ENCODE assay signal across 23 cellular contexts in genomic region chr5:176549871-176550270, GRCh38. TPM values are rescaled to one million over a fixed set of nuclear protein-coding genes. Genes with fewer than 3 reads are reported as not detected.
A peak's percentile ranks its signal among the peaks of the same experiment; 100 is the strongest.
DNase-seq lines count a peak whose midpoint lies in the region; ATAC-seq and TF ChIP-seq lines count a peak whose summit lies in the region.
"Had no signal": no experiment of that assay in that cellular context is flagged by ENCODE, and none has a peak within 500 bp of the region (broad histone marks: within the 10 kb centered on the region; RNA-seq: fewer than 3 reads in every experiment).

No MANE protein-coding gene starts in this region.

- no peak overlapping the region for H2AFZ ChIP-seq in mammary epithelial cell (ENCODE audit: low read depth, low read length)

- no peaks in the 10 kb centered on the region for H3K27me3 Mint-ChIP-seq in MCF 10A (ENCODE audit: insufficient read depth, unreplicated experiment)
- no peaks in the 10 kb centered on the region for H3K27me3 Mint-ChIP-seq in activated naive CD8-positive, alpha-beta T cell treated with anti-CD3 and anti-CD28 coated beads for 36 hours
- peaks cover 10% of the 10 kb centered on the region for H3K27me3 Mint-ChIP-seq in stimulated activated memory B cell treated with anti-CD40 and anti-IgM and Interleukin-4, amounts not matched to agents 10 μg/mL and 1 μg/mL and 100 μg/mL, for 72 hours
- H3K27me3 Mint-ChIP-seq: natural killer cell treated with Interleukin-12 subunit alpha and Interleukin-12 subunit beta and Interleukin-15 and Interleukin-18, amount 100 ng/mL, for 72 hours had no signal

- DNase-seq in MCF 10A (ENCODE audit: unreplicated experiment) (no peak), mammary epithelial cell (no peak), right lobe of liver (peak in 1 of 3 donors; percentile 69), OCI-M2 (lab: John Stamatoyannopoulos, UW; ENCODE audit: unreplicated experiment) (no peak)
- DNase-seq in activated naive CD8-positive, alpha-beta T cell treated with anti-CD3 and anti-CD28 coated beads for 36 hours = no peak
- DNase-seq: activated CD4-positive, CD25-positive, alpha-beta regulatory T cell; DMS 273 treated with DMSO at 0.1 percent for 48 hours; effector memory CD4-positive, alpha-beta T cell; esophagus squamous epithelium; kidney glomerular epithelial cell; NCI-H187; NCI-H526 treated with DMSO at 0.1 percent for 48 hours had no signal

- H3K36me3 Mint-ChIP-seq in MCF 10A (ENCODE audit: insufficient read depth, unreplicated experiment) = no peaks in the 10 kb centered on the region
- H3K36me3 Mint-ChIP-seq in activated naive CD8-positive, alpha-beta T cell treated with anti-CD3 and anti-CD28 coated beads for 36 hours = no peaks in the 10 kb centered on the region
- H3K36me3 Mint-ChIP-seq in stimulated activated memory B cell treated with anti-CD40 and anti-IgM and Interleukin-4, amounts not matched to agents 10 μg/mL and 1 μg/mL and 100 μg/mL, for 72 hours = no peaks in the 10 kb centered on the region
- H3K36me3 Mint-ChIP-seq: brain; memory B cell; natural killer cell treated with Interleukin-12 subunit alpha and Interleukin-12 subunit beta and Interleukin-15 and Interleukin-18, amount 100 ng/mL, for 72 hours had no signal

- 94% methylated on average over 5 of the region's 7 CpGs for WGBS in mammary epithelial cell (ENCODE audit: low coverage, missing lambda C conversion rate)
- 50% methylated on average over 2 of the region's 7 CpGs for WGBS in right lobe of liver (ENCODE audit: insufficient coverage, low coverage, low lambda C conversion rate, missing lambda C conversion rate)

- TF ChIP-seq CTCF in MCF 10A (IDR thresholded peaks at IDR 0.05; ENCODE audit: unreplicated experiment) = no peak
- TF ChIP-seq CTCF in mammary epithelial cell (conservative IDR thresholded peaks at IDR 0.05 in 1 of 2, IDR thresholded peaks at IDR 0.05 in 1 of 2; ENCODE audit: extremely low read depth in 1 of 2, insufficient read depth in 1 of 2, low read depth in 1 of 2, low read length in 2 of 2) = no peak
- no peak for TF ChIP-seq CTCF in right lobe of liver (IDR thresholded peaks at IDR 0.05)

- H3K27me3 ChIP-seq in mammary epithelial cell (ENCODE audit: insufficient read depth, low read length) = no peaks in the 10 kb centered on the region
- no peaks in the 10 kb centered on the region for H3K27me3 ChIP-seq in right lobe of liver
- H3K27me3 ChIP-seq: vagina had no signal

- no peak overlapping the region for H3K9ac ChIP-seq in mammary epithelial cell (ENCODE audit: insufficient read depth, low read length)
- H3K9ac ChIP-seq: KMS-11 had no signal

- H3K36me3 ChIP-seq in mammary epithelial cell (ENCODE audit: insufficient read depth, low read length) = no peaks in the 10 kb centered on the region
- H3K36me3 ChIP-seq in right lobe of liver = no peaks in the 10 kb centered on the region
- H3K36me3 ChIP-seq: esophagus squamous epithelium, HAP-1, suprapubic skin, vagina had no signal

- no peaks in the 10 kb centered on the region for H4K20me1 ChIP-seq in mammary epithelial cell (ENCODE audit: insufficient read depth, low read length)

- BruUV-seq in MCF 10A (replicated peaks; lab: Mats Ljungman, UMichigan) (no TSS peak), mammary epithelial cell (replicated peaks; lab: Mats Ljungman, UMichigan) (no TSS peak)

- dilution Hi-C loops in mammary epithelial cell (cut with HindIII; ENCODE audit: low sequenced_read_pairs) = no loop called here

- H3K4me2 ChIP-seq in mammary epithelial cell (ENCODE audit: insufficient read depth, low read depth, low read length) = no peak overlapping the region
- H3K4me2 ChIP-seq: KMS-11 had no signal

- in situ Hi-C loops in mammary epithelial cell (cut with MboI; ENCODE audit: low sequenced_read_pairs in 2 of 2) = no loop called here

- TF ChIP-seq POLR2A in right lobe of liver (IDR thresholded peaks at IDR 0.05) = no peak

- POLR2A ChIA-PET in MCF 10A (lab: Yijun Ruan, JAX) = interaction anchor here (0.9 to 3.0 kb wide), 4 partner anchors 12 to 188 kb away, joined by 3 to 14 read pairs (median 4); partner anchors contain the start of genes FAF2, KIAA1191 and RNF44

- H3K4me3 Mint-ChIP-seq in MCF 10A (ENCODE audit: unreplicated experiment) = no peak overlapping the region
- no peak overlapping the region for H3K4me3 Mint-ChIP-seq in activated naive CD8-positive, alpha-beta T cell treated with anti-CD3 and anti-CD28 coated beads for 36 hours
- H3K4me3 Mint-ChIP-seq in stimulated activated memory B cell treated with anti-CD40 and anti-IgM and Interleukin-4, amounts not matched to agents 10 μg/mL and 1 μg/mL and 100 μg/mL, for 72 hours = no peak overlapping the region

- intact Hi-C loops in MCF 10A (cut with micrococcal nuclease) (no loop called here), mammary epithelial cell (cut with micrococcal nuclease) (no loop called here), right lobe of liver (cut with DNase I) (no loop called here)

- H3K4me1 ChIP-seq in mammary epithelial cell (ENCODE audit: insufficient read depth, low read length) (peaks cover 36% of the 10 kb centered on the region), right lobe of liver (peaks cover 0 to 9% (median 0%) of the 10 kb centered on the region in 4 donors)
- H3K4me1 ChIP-seq: HAP-1, suprapubic skin, vagina had no signal

- peaks cover 25% of the 10 kb centered on the region for H3K4me1 Mint-ChIP-seq in MCF 10A (ENCODE audit: insufficient read depth, unreplicated experiment)
- peaks cover 49% of the 10 kb centered on the region for H3K4me1 Mint-ChIP-seq in activated naive CD8-positive, alpha-beta T cell treated with anti-CD3 and anti-CD28 coated beads for 36 hours
- peaks cover 33% of the 10 kb centered on the region for H3K4me1 Mint-ChIP-seq in stimulated activated memory B cell treated with anti-CD40 and anti-IgM and Interleukin-4, amounts not matched to agents 10 μg/mL and 1 μg/mL and 100 μg/mL, for 72 hours

- no peaks in the 10 kb centered on the region for H3K9me3 ChIP-seq in mammary epithelial cell (replicated peaks; ENCODE audit: insufficient read depth, low read length)
- H3K9me3 ChIP-seq in right lobe of liver = no peaks in the 10 kb centered on the region
- H3K9me3 ChIP-seq: esophagus squamous epithelium, HAP-1, suprapubic skin, vagina had no signal

- H3K4me3 ChIP-seq in mammary epithelial cell (replicated peaks in 1 of 3; ENCODE audit: insufficient read depth in 1 of 3, low read depth in 2 of 3, low read length in 3 of 3) = no peak overlapping the region
- H3K4me3 ChIP-seq in right lobe of liver = no peak overlapping the region
- H3K4me3 ChIP-seq: esophagus squamous epithelium, HAP-1, suprapubic skin, vagina had no signal

- ATAC-seq in right lobe of liver (peak; percentile 39 to 60 (median 48)), HG03196 (IDR thresholded peaks at IDR 0.05; ENCODE audit: unreplicated experiment) (no peak), GM18870 (IDR thresholded peaks at IDR 0.05; ENCODE audit: unreplicated experiment) (no peak)
- no peak for ATAC-seq in stimulated activated memory B cell treated with anti-CD40 and anti-IgM and Interleukin-4, amounts not matched to agents 10 μg/mL and 1 μg/mL and 100 μg/mL, for 72 hours
- ATAC-seq: natural killer cell treated with Interleukin-12 subunit alpha and Interleukin-12 subunit beta and Interleukin-15 and Interleukin-18, amount 100 ng/mL, for 72 hours had no signal

- H3K27ac Mint-ChIP-seq in MCF 10A (ENCODE audit: low read depth, unreplicated experiment) = peak overlapping the region; percentile 31
- peak overlapping the region; percentile 29 for H3K27ac Mint-ChIP-seq in activated naive CD8-positive, alpha-beta T cell treated with anti-CD3 and anti-CD28 coated beads for 36 hours
- peak overlapping the region; percentile 54 for H3K27ac Mint-ChIP-seq in stimulated activated memory B cell treated with anti-CD40 and anti-IgM and Interleukin-4, amounts not matched to agents 10 μg/mL and 1 μg/mL and 100 μg/mL, for 72 hours
- H3K27ac Mint-ChIP-seq: brain; memory B cell; natural killer cell treated with Interleukin-12 subunit alpha and Interleukin-12 subunit beta and Interleukin-15 and Interleukin-18, amount 100 ng/mL, for 72 hours had no signal

- H3K79me2 ChIP-seq in mammary epithelial cell (ENCODE audit: insufficient read depth, low read length) = no peaks in the 10 kb centered on the region

- H3K9me3 Mint-ChIP-seq in MCF 10A (ENCODE audit: unreplicated experiment) = no peaks in the 10 kb centered on the region
- no peaks in the 10 kb centered on the region for H3K9me3 Mint-ChIP-seq in activated naive CD8-positive, alpha-beta T cell treated with anti-CD3 and anti-CD28 coated beads for 36 hours
- H3K9me3 Mint-ChIP-seq in stimulated activated memory B cell treated with anti-CD40 and anti-IgM and Interleukin-4, amounts not matched to agents 10 μg/mL and 1 μg/mL and 100 μg/mL, for 72 hours = no peaks in the 10 kb centered on the region
- H3K9me3 Mint-ChIP-seq: brain; memory B cell; natural killer cell treated with Interleukin-12 subunit alpha and Interleukin-12 subunit beta and Interleukin-15 and Interleukin-18, amount 100 ng/mL, for 72 hours had no signal

- CTCF ChIA-PET in MCF 10A (lab: Yijun Ruan, JAX) = interaction anchor here (0.6 to 1.6 kb wide), 6 partner anchors 8 to 1371 kb away, joined by 3 to 6 read pairs (median 4); no protein-coding TSS in a partner anchor
- CTCF ChIA-PET in mammary epithelial cell (lab: Charles Lee; ENCODE audit: low non-redundant PET) = no interaction called here

- H3K27ac ChIP-seq in mammary epithelial cell (ENCODE audit: insufficient read depth, low read depth, low read length) (no peak overlapping the region), right lobe of liver (no peak overlapping the region)
- H3K27ac ChIP-seq: esophagus squamous epithelium, KMS-11, suprapubic skin, vagina had no signal

RNA-seq across cellular contexts. Expression of gene CDHR2, which starts 0.7 kb away (rescaled TPM):
- total RNA-seq in MCF 10A (2022) (0.09 and 0.39 TPM in 2 replicates), mammary epithelial cell (under 1 TPM; under 0.01 to 0.21 TPM), right lobe of liver (10 to 100 TPM in 4 of 6 experiments, 1 to 10 TPM in 2; 6.8 to 89.2 (median 41.2) TPM)
- polyA plus RNA-seq in mammary epithelial cell = 0.01 TPM
- polyA minus RNA-seq in mammary epithelial cell = not detected
- under 1 TPM; 0.31 to 0.44 TPM for total RNA-seq in activated naive CD8-positive, alpha-beta T cell treated with anti-CD3 and anti-CD28 coated beads for 36 hours
- total RNA-seq: G401, vagina had no signal

RNA-seq across cellular contexts. Expression of gene RNF44, which starts 12.7 kb away (rescaled TPM):
- 45.8 and 60.1 TPM in 2 replicates for total RNA-seq in MCF 10A (2022)
- total RNA-seq in mammary epithelial cell = 10 to 100 TPM in 1 of 2 donors, 1 to 10 TPM in 1; 5.5 to 29.1 TPM
- 7.9 TPM for polyA plus RNA-seq in mammary epithelial cell
- 10.3 TPM for polyA minus RNA-seq in mammary epithelial cell
- 10 to 100 TPM; 53.4 to 53.8 TPM for total RNA-seq in activated naive CD8-positive, alpha-beta T cell treated with anti-CD3 and anti-CD28 coated beads for 36 hours
- 10 to 100 TPM in 4 of 6 experiments, 1 to 10 TPM in 2; 5.1 to 16.3 (median 12.7) TPM for total RNA-seq in right lobe of liver

Comparison
In these comparisons a context has a peak if more than half of its experiments do, and no peak if none do; other contexts are left out.
1. ATAC-seq: peak in right lobe of liver (4 of 4); none in stimulated activated memory B cell treated with anti-CD40 and anti-IgM and Interleukin-4, amounts not matched to agents 10 μg/mL and 1 μg/mL and 100 μg/mL, for 72 hours (single experiment), HG03196 (single experiment) and GM18870 (single experiment).
2. Peak in every context shown above with its lines, with median percentiles within 50 percentile points of each other: H3K27ac Mint-ChIP-seq.